In the genomic region with DNA sequence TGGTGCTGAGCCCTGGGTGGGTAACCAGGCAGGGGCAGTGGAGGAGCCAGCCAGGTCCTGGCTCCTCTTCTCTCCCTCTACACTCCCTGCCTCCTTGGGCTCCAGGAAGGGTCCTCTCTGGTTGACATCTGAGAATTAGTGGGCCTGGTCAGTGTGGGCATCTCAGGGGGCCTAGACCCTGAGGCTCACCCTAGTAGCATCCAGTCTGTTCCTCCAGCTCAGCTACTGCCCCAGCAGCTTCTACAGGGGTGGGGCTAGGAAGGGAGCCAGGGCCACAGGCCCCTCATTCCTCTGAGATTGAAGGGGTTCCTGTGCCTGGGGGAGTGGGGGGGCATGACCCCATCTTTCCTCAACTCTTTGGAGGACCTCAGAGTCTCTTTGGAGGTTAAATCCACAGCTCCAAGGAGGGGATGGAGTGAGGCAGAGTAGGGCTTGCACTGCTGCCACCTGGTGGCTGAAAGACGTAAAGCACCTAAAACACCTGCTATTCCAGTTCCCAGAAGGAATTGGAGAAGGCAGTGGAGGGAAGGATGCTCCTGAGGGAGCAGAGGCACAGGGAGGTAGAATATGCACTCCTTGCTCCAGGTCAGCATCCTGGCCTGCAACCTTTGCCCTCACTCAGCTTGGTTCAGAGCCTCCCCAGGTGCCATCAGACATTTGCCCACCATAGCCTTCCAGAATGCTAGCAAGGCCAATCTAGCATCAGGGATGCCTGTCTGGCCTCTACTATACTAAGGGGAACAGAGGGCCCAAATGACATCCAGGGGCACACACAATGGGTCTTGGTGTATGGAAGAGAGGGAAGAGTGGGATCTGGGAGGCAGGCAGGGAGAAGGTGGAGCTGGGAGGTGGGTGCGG, we compare ENCODE assay signal across 1 cellular context.
TF ChIP-seq lines count a peak whose summit lies in the region.

No MANE protein-coding gene starts in this region.

TF ChIP-seq in IMR-90, 13 proteins besides CTCF, POLR2A, EP300 and RAD21:
- TF ChIP-seq SMC3 (IDR thresholded peaks at IDR 0.05; ENCODE audit: low read depth, low read length) (peak; percentile 83), NFE2L2 (IDR thresholded peaks at IDR 0.05; ENCODE audit: low read depth, low read length) (no peak)
